In genomic region chr19:50051224-50051895, GRCh38 we compare ENCODE assay signal across 8 cellular contexts. TPM values are rescaled to one million over a fixed set of nuclear protein-coding genes. Genes with fewer than 3 reads are reported as not detected.
DNase-seq lines count a peak whose midpoint lies in the region; ATAC-seq, FAIRE-seq and TF ChIP-seq lines count a peak whose summit lies in the region.
"Not testable (repeated sequence)": the region's sequence is repeated elsewhere in the genome, so short reads cannot be mapped to it uniquely, and the experiment has no call there.

No MANE protein-coding gene starts in this region.

- intact Hi-C loops in kidney (cut with DNase I); testis (cut with DNase I; ENCODE audit: low total_unique reads): not testable (repeated sequence)

- POLR2A ChIA-PET in WTC11 (lab: Charles Lee): interaction anchor here (0.9 kb wide), 1 partner anchor 121 kb away, joined by 3 read pairs; no protein-coding TSS in a partner anchor

- not testable (repeated sequence) for H3K27me3 Mint-ChIP-seq in WTC11 (ENCODE audit: low read depth); astrocyte (ENCODE audit: low read depth, unreplicated experiment); osteocyte (ENCODE audit: unreplicated experiment)

- H3K9me3 Mint-ChIP-seq in WTC11: peaks cover 32% of the 10 kb centered on the region
- H3K9me3 Mint-ChIP-seq in astrocyte (ENCODE audit: unreplicated experiment): peaks cover 33% of the 10 kb centered on the region
- H3K9me3 Mint-ChIP-seq in osteocyte (ENCODE audit: unreplicated experiment): peaks cover 13% of the 10 kb centered on the region

- not testable (repeated sequence) for H3K4me1 Mint-ChIP-seq in WTC11; astrocyte (ENCODE audit: low read depth, unreplicated experiment)
- H3K4me1 Mint-ChIP-seq in osteocyte (ENCODE audit: unreplicated experiment): peaks cover 11% of the 10 kb centered on the region

- FAIRE-seq in astrocyte (lab: Jason Lieb, UNC); kidney (lab: Jason Lieb, UNC): not testable (repeated sequence)

- H3K27ac ChIP-seq in BLaER1; astrocyte (ENCODE audit: low read depth, low read length); kidney (ENCODE audit: low read depth in 2 of 2, low read length in 2 of 2); testis: not testable (repeated sequence)
- peak overlapping the region; percentile 52 for H3K27ac ChIP-seq in epithelial cell of prostate

- H3K36me3 ChIP-seq in BLaER1: peaks cover 37% of the 10 kb centered on the region
- H3K36me3 ChIP-seq in astrocyte (ENCODE audit: insufficient read depth, low read length): peaks cover 15% of the 10 kb centered on the region
- H3K36me3 ChIP-seq in kidney (ENCODE audit: control insufficient read depth in 1 of 2, insufficient read depth in 2 of 2, low read length in 2 of 2); testis (ENCODE audit: low read depth, missing control alignments): not testable (repeated sequence)

- peak overlapping the region; percentile 85 for H3K27ac Mint-ChIP-seq in WTC11
- not testable (repeated sequence) for H3K27ac Mint-ChIP-seq in astrocyte (ENCODE audit: unreplicated experiment)
- peak overlapping the region; percentile 83 for H3K27ac Mint-ChIP-seq in osteocyte (ENCODE audit: unreplicated experiment)

- H3K4me1 ChIP-seq in BLaER1; astrocyte (ENCODE audit: insufficient read depth, low read length); kidney (ENCODE audit: control insufficient read depth in 1 of 2, insufficient read depth in 1 of 2, low read depth in 1 of 2, low read length in 2 of 2); testis: not testable (repeated sequence)

- not testable (repeated sequence) for H3K27me3 ChIP-seq in BLaER1; astrocyte (ENCODE audit: insufficient read depth, low read length); testis

- CTCF ChIA-PET in WTC11 (lab: Charles Lee): interaction anchor here (0.7 to 1.4 kb wide), 6 partner anchors 8 to 213 kb away, joined by 3 to 11 read pairs (median 3); no protein-coding TSS in a partner anchor

- H3K79me2 ChIP-seq in astrocyte (ENCODE audit: insufficient read depth, low read length): not testable (repeated sequence)

- not testable (repeated sequence) for H3K4me2 ChIP-seq in BLaER1
- H3K4me2 ChIP-seq in astrocyte (ENCODE audit: low read length): peak overlapping the region; percentile 83

- H3K4me3 ChIP-seq in BLaER1 (peak overlapping the region; percentile 25; the same call in 1 of the 2 replicates), astrocyte (ENCODE audit: insufficient read depth, low read depth, low read length) (peak overlapping the region; percentile 56), kidney (ENCODE audit: low read length in 2 of 2) (peak overlapping the region; percentile 64 to 79), testis (peak overlapping the region; percentile 52)
- H3K4me3 ChIP-seq in Jurkat, Clone E6-1 (ENCODE audit: low read length): peak overlapping the region; percentile 55

- H4K20me1 ChIP-seq in BLaER1; astrocyte (ENCODE audit: insufficient read depth, low read length): not testable (repeated sequence)

- not testable (repeated sequence) for TF ChIP-seq POLR2A in testis (IDR thresholded peaks at IDR 0.05)

- H3K9ac ChIP-seq in BLaER1; astrocyte (ENCODE audit: low read length): not testable (repeated sequence)
- H3K9ac ChIP-seq in kidney (ENCODE audit: low read length in 2 of 2): peak overlapping the region in 1 of 2 donors; percentile 42

- DNase-seq in Jurkat, Clone E6-1 (ENCODE audit: low read depth, low spot score); WTC11 (ENCODE audit: low spot score); epithelial cell of prostate (ENCODE audit: low read depth, low spot score); kidney; osteocyte (ENCODE audit: extremely low spot score, unreplicated experiment); testis: not testable (repeated sequence)
- peak; percentile 11 for DNase-seq in astrocyte (ENCODE audit: low read depth)

- 32 to 33% methylated on average over 16 of the region's 16 CpGs for WGBS in testis, 2 donors

- TF ChIP-seq CTCF in WTC11 (IDR thresholded peaks at IDR 0.05); astrocyte (IDR thresholded peaks at IDR 0.05; ENCODE audit: insufficient read depth, low read depth, low read length); kidney (IDR thresholded peaks at IDR 0.05; ENCODE audit: borderline replicate concordance, extremely low read depth, insufficient read depth); osteocyte (IDR thresholded peaks at IDR 0.05); testis (IDR thresholded peaks at IDR 0.05): not testable (repeated sequence)

- peaks cover 57% of the 10 kb centered on the region for H3K9me3 ChIP-seq in BLaER1
- H3K9me3 ChIP-seq in astrocyte (ENCODE audit: insufficient read depth, low read depth, low read length): peaks cover 23% of the 10 kb centered on the region
- H3K9me3 ChIP-seq in kidney (ENCODE audit: control insufficient read depth in 1 of 2, low read length in 2 of 2); testis: not testable (repeated sequence)

- ATAC-seq in WTC11: not testable (repeated sequence)

- H3K4me3 Mint-ChIP-seq in WTC11: peak overlapping the region; percentile 80
- H3K4me3 Mint-ChIP-seq in astrocyte (ENCODE audit: unreplicated experiment): not testable (repeated sequence)
- H3K4me3 Mint-ChIP-seq in osteocyte (ENCODE audit: unreplicated experiment): peak overlapping the region; percentile 83

- H3K36me3 Mint-ChIP-seq in WTC11: peaks cover 26% of the 10 kb centered on the region
- peaks cover 36% of the 10 kb centered on the region for H3K36me3 Mint-ChIP-seq in astrocyte (ENCODE audit: low read depth, unreplicated experiment)
- H3K36me3 Mint-ChIP-seq in osteocyte (ENCODE audit: unreplicated experiment): peaks cover 21% of the 10 kb centered on the region

- peak overlapping the region; percentile 76 for H2AFZ ChIP-seq in astrocyte (ENCODE audit: low read depth, low read length)

RNA-seq across cellular contexts. Expression of gene ZNF473, which starts 25.6 kb away (rescaled TPM):
- 20.5 TPM for polyA plus RNA-seq in Jurkat, Clone E6-1 (2012; ENCODE audit: insufficient read depth, insufficient read length)
- 7.9 to 10.0 TPM (median 8.5 TPM) in 3 replicates for total RNA-seq in WTC11 (2021)
- total RNA-seq in astrocyte: 9.7 and 10.2 TPM in 2 replicates
- 10.7 TPM for total RNA-seq in kidney
- 2.6 TPM for polyA plus RNA-seq in kidney (ENCODE audit: insufficient read depth, low read depth, low replicate concordance)
- total RNA-seq in osteocyte: 9.8 and 10.4 TPM in 2 replicates
- total RNA-seq in testis: 10 to 100 TPM; 77.7 to 92.8 TPM
- 106 TPM for polyA plus RNA-seq in testis (ENCODE audit: insufficient read depth, low read depth, low replicate concordance)

RNA-seq across cellular contexts. Expression of gene VRK3, which starts 26.2 kb away (rescaled TPM):
- 74.9 TPM for polyA plus RNA-seq in Jurkat, Clone E6-1 (2012; ENCODE audit: insufficient read depth, insufficient read length)
- total RNA-seq in WTC11 (2021): 33.4 to 39.2 TPM (median 39.1 TPM) in 3 replicates
- 32.6 and 33.0 TPM in 2 replicates for total RNA-seq in astrocyte
- total RNA-seq in kidney: 53.2 TPM
- 69.0 TPM for polyA plus RNA-seq in kidney (ENCODE audit: insufficient read depth, low read depth, low replicate concordance)
- 31.5 and 35.8 TPM in 2 replicates for total RNA-seq in osteocyte
- total RNA-seq in testis: 100 to 1,000 TPM; 143 to 237 TPM
- 375 TPM for polyA plus RNA-seq in testis (ENCODE audit: insufficient read depth, low read depth, low replicate concordance)
